In the genomic region with DNA sequence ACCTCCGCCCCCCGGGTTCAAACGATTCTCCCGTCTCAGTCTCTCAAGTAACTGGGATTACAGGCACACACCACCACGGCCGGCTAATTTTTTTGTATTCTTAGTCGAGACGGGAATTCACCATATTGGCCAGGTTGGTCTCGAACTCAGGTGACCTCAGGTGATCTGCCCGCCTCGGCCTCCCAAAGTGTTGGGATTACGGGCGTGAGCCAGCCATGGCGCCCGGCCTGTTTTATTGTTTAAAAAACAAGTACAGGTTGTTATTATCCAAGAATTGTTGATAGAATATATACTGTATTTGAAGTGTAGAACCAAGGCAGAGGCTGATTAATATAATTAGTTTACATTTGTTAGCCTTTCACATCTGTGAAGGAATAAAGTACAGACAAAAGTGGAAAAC, we compare ENCODE assay signal across 21 cellular contexts.
"Had no signal": no experiment of that assay in that cellular context is flagged by ENCODE, and none has a peak within 500 bp of the region (broad histone marks: within the 10 kb centered on the region; RNA-seq: fewer than 3 reads in every experiment).

No MANE protein-coding gene starts in this region.

- H3K4me1 ChIP-seq: colonic mucosa, foreskin keratinocyte, right lobe of liver had no signal

- H3K9me3 Mint-ChIP-seq: dendritic cell treated with granulocyte-macrophage colony-stimulating factor and Interleukin-4, amounts not matched to agents 40 ng/mL and 50 ng/mL, for 4 days; memory B cell; natural killer cell; stimulated activated naive CD8-positive, alpha-beta T cell treated with anti-CD3 and anti-CD28 coated beads, Interleukin-15, amount 100 ng/mL, for 72 hours; type B pancreatic cell had no signal

- H3K4me3 ChIP-seq: colonic mucosa, esophagus muscularis mucosa, lung, pancreas, right lobe of liver, suprapubic skin had no signal

- H3K27me3 ChIP-seq: colonic mucosa, esophagus muscularis mucosa, foreskin keratinocyte, pancreas, right lobe of liver, suprapubic skin had no signal

- H3K27ac Mint-ChIP-seq: type B pancreatic cell had no signal

- H3K36me3 Mint-ChIP-seq: natural killer cell had no signal

- H3K36me3 ChIP-seq: colonic mucosa, esophagus muscularis mucosa, pancreas, right lobe of liver, suprapubic skin had no signal

- H3K27ac ChIP-seq: colonic mucosa, esophagus muscularis mucosa, foreskin keratinocyte, pancreas, right lobe of liver, suprapubic skin had no signal

- ATAC-seq: foreskin keratinocyte; left lobe of liver; natural killer cell; pancreas; right lobe of liver; stimulated activated naive CD8-positive, alpha-beta T cell treated with anti-CD3 and anti-CD28 coated beads, Interleukin-15, amount 100 ng/mL, for 72 hours had no signal

- H3K4me3 Mint-ChIP-seq: dendritic cell treated with granulocyte-macrophage colony-stimulating factor and Interleukin-4, amounts not matched to agents 40 ng/mL and 50 ng/mL, for 4 days; memory B cell; type B pancreatic cell had no signal

- H3K9me3 ChIP-seq: colonic mucosa, esophagus muscularis mucosa, pancreas, right lobe of liver, suprapubic skin had no signal

- DNase-seq: colonic mucosa; effector CD8-positive, alpha-beta T cell; foreskin keratinocyte; hypothalamus; kidney; natural killer cell; pancreas; retina; right lobe of liver; small intestine; stimulated activated CD4-positive, alpha-beta T cell treated with anti-CD3 and anti-CD28 coated beads, Interleukin-15, amount 100 ng/mL, for 24 hours; stimulated activated CD4-positive, alpha-beta T cell treated with anti-CD3 and anti-CD28 coated beads, Interleukin-2, amount 100 ng/mL, for 48 hours; stimulated activated naive CD4-positive, alpha-beta T cell; stimulated activated naive CD8-positive, alpha-beta T cell treated with anti-CD3 and anti-CD28 coated beads, Interleukin-15, amount 100 ng/mL, for 72 hours had no signal

- H3K27me3 Mint-ChIP-seq: dendritic cell treated with granulocyte-macrophage colony-stimulating factor and Interleukin-4, amounts not matched to agents 40 ng/mL and 50 ng/mL, for 4 days; memory B cell; stimulated activated naive CD8-positive, alpha-beta T cell treated with anti-CD3 and anti-CD28 coated beads, Interleukin-15, amount 100 ng/mL, for 72 hours; type B pancreatic cell had no signal
